Comparison of ENCODE assay signal across 2 cellular contexts in genomic region chr7:127107601-127108007, GRCh38.
TF ChIP-seq lines count a peak whose summit lies in the region.

No MANE protein-coding gene starts in this region.

TF ChIP-seq in A549, 52 proteins besides CTCF, POLR2A, EP300 and RAD21 (continued from another document and continues in another):
- TF ChIP-seq REST (IDR thresholded peaks at IDR 0.05) (peak; percentile 97), NFE2L2 (conservative IDR thresholded peaks at IDR 0.05; ENCODE audit: low read length) (no peak), ELK1 (IDR thresholded peaks at IDR 0.05; ENCODE audit: low read depth, low read length) (no peak), RARB (CRISPR knock-in tag; IDR thresholded peaks at IDR 0.05) (no peak), HEYL (CRISPR knock-in tag; IDR thresholded peaks at IDR 0.05) (0 out of 2 replicates have a peak, but pooled peaks have one; percentile 38), USF2 (IDR thresholded peaks at IDR 0.05) (no peak), HMGXB4 (CRISPR knock-in tag; IDR thresholded peaks at IDR 0.05; ENCODE audit: borderline replicate concordance) (no peak), FOSB (CRISPR knock-in tag; IDR thresholded peaks at IDR 0.05) (no peak), GATA3 (IDR thresholded peaks at IDR 0.05; ENCODE audit: borderline replicate concordance) (no peak), CEBPB (IDR thresholded peaks at IDR 0.05) (no peak), TFCP2L1 (CRISPR knock-in tag; IDR thresholded peaks at IDR 0.05) (no peak), JUN (IDR thresholded peaks at IDR 0.05) (no peak), E2F6 (IDR thresholded peaks at IDR 0.05; ENCODE audit: borderline replicate concordance, low read depth) (no peak), RCOR1 (IDR thresholded peaks at IDR 0.05; ENCODE audit: low read depth, low read length) (no peak), EHMT2 (IDR thresholded peaks at IDR 0.05; ENCODE audit: low read depth) (peak; percentile 96), FOSL2 (IDR thresholded peaks at IDR 0.05) (no peak), FOSL2 (CRISPR knock-in tag; IDR thresholded peaks at IDR 0.05) (no peak), ZFP36 (IDR thresholded peaks at IDR 0.05; ENCODE audit: borderline replicate concordance, partially characterized antibody) (no peak), ESRRA (IDR thresholded peaks at IDR 0.05; ENCODE audit: borderline replicate concordance, low read length) (no peak), HES2 (IDR thresholded peaks at IDR 0.05) (no peak), BCL3 (IDR thresholded peaks at IDR 0.05) (no peak), NPAS2 (CRISPR knock-in tag; IDR thresholded peaks at IDR 0.05; ENCODE audit: borderline replicate concordance) (no peak), MAZ (IDR thresholded peaks at IDR 0.05; ENCODE audit: borderline replicate concordance, low read depth, low read length) (no peak)

TF ChIP-seq in HEK293, 187 proteins besides CTCF, POLR2A, EP300 and RAD21 (continued from another document):
- TF ChIP-seq HIC1 (tag by site-specific recombination; IDR thresholded peaks at IDR 0.05) (no peak), ZNF610 (tag by site-specific recombination; IDR thresholded peaks at IDR 0.05; ENCODE audit: borderline replicate concordance) (no peak), INSM2 (tag by site-specific recombination; IDR thresholded peaks at IDR 0.05) (0 out of 2 replicates have a peak, but pooled peaks have one; percentile 36), ZNF416 (tag by site-specific recombination; IDR thresholded peaks at IDR 0.05) (no peak), SCRT2 (tag by site-specific recombination; IDR thresholded peaks at IDR 0.05) (peak; percentile 43; the same call in 1 of the 2 replicates), ZNF654 (tag by site-specific recombination; IDR thresholded peaks at IDR 0.05; ENCODE audit: low read depth) (peak; percentile 32)
